ENCODE assay signal across 28 cellular contexts in the genomic region with DNA sequence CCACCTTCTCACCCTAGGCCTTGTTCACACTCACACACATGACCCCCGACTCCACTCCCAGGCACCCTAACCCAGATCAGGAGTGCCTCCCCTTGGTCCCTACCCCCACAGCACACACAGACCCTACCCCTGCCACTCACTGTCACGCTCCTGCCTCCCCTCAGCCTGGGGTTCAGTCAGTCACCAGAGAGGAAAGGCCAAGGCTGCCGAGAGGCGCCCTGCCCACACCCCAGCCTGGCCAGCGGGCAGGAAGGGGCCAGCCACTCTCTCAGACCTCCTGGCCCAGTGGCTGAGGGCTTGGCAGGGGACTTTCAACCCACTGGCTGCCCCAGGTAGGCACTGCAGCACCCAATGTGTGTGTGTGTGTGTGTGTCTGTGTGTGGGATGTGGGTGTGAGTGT.
"Had no signal": no experiment of that assay in that cellular context is flagged by ENCODE, and none has a peak within 500 bp of the region (broad histone marks: within the 10 kb centered on the region; RNA-seq: fewer than 3 reads in every experiment).

No MANE protein-coding gene starts in this region.

- H3K36me3 ChIP-seq: left lung, lower lobe of right lung, neural progenitor cell, ovary, right atrium auricular region, right lobe of liver, tibial nerve, upper lobe of left lung, vagina had no signal

- H3K27me3 ChIP-seq: neural progenitor cell, ovary, right atrium auricular region, right lobe of liver, upper lobe of left lung, vagina had no signal

- ATAC-seq: left colon; left lung; lower lobe of right lung; natural killer cell; stimulated activated memory B cell treated with anti-CD40 and anti-IgM and Interleukin-4, amounts not matched to agents 10 μg/mL and 1 μg/mL and 100 μg/mL, for 72 hours; stimulated activated naive CD8-positive, alpha-beta T cell treated with anti-CD3 and anti-CD28 coated beads, Interleukin-15, amount 100 ng/mL, for 72 hours had no signal

- H3K4me1 ChIP-seq: left lung, lower lobe of right lung, neural progenitor cell, right atrium auricular region, right lobe of liver, tibial nerve, upper lobe of left lung, vagina had no signal

- H3K4me2 ChIP-seq: neural progenitor cell, smooth muscle cell had no signal

- DNase-seq: hippocampal formation; kidney; left colon; left lung; lower lobe of right lung; mammary epithelial cell; mesendoderm; naive B cell; natural killer cell; nephron progenitor cell; ovary; right lobe of liver; stimulated activated CD4-positive, alpha-beta T cell treated with anti-CD3 and anti-CD28 coated beads, Interleukin-1b, Interleukin-23, amount 100 ng/mL, for 48 hours; stimulated activated CD4-positive, alpha-beta T cell treated with anti-CD3 and anti-CD28 coated beads, Interleukin-2, amount 100 ng/mL, for 48 hours; stimulated activated CD4-positive, alpha-beta T cell treated with anti-CD3 and anti-CD28 coated beads, Interleukin-4, amount 100 ng/mL, for 4 hours; stimulated activated CD8-positive, alpha-beta memory T cell treated with anti-CD3 and anti-CD28 coated beads, Interleukin-4, amount 100 ng/mL, for 48 hours; stimulated activated naive CD4-positive, alpha-beta T cell treated with Interleukin-2 at 50 U/mL for 16 hours; stimulated activated naive CD8-positive, alpha-beta T cell treated with anti-CD3 and anti-CD28 coated beads, Interleukin-15, amount 100 ng/mL, for 72 hours; substantia nigra; upper lobe of left lung had no signal

- H3K36me3 Mint-ChIP-seq: mesothelial cell of epicardium; naive B cell; natural killer cell; neural progenitor cell; stimulated activated memory B cell treated with anti-CD40 and anti-IgM and Interleukin-4, amounts not matched to agents 10 μg/mL and 1 μg/mL and 100 μg/mL, for 72 hours had no signal

- H3K9me3 ChIP-seq: left lung, lower lobe of right lung, ovary, right atrium auricular region, right lobe of liver, upper lobe of left lung, vagina had no signal

- H3K9ac ChIP-seq: neural progenitor cell had no signal

- H3K27ac ChIP-seq: left lung, lower lobe of right lung, neural progenitor cell, ovary, right atrium auricular region, right lobe of liver, tibial nerve, upper lobe of left lung, vagina had no signal

- H3K9me3 Mint-ChIP-seq: natural killer cell; stimulated activated naive CD8-positive, alpha-beta T cell treated with anti-CD3 and anti-CD28 coated beads, Interleukin-15, amount 100 ng/mL, for 72 hours had no signal

- H3K4me3 ChIP-seq: left lung, lower lobe of right lung, neural progenitor cell, ovary, right atrium auricular region, right lobe of liver, smooth muscle cell, tibial nerve, upper lobe of left lung, vagina had no signal

- H3K27ac Mint-ChIP-seq: mesothelial cell of epicardium; naive B cell; natural killer cell; nephron progenitor cell; progenitor cell of endocrine pancreas; stimulated activated memory B cell treated with anti-CD40 and anti-IgM and Interleukin-4, amounts not matched to agents 10 μg/mL and 1 μg/mL and 100 μg/mL, for 72 hours; stimulated activated naive CD8-positive, alpha-beta T cell treated with anti-CD3 and anti-CD28 coated beads, Interleukin-15, amount 100 ng/mL, for 72 hours had no signal

- H3K4me1 Mint-ChIP-seq: mesothelial cell of epicardium; natural killer cell; nephron progenitor cell; stimulated activated memory B cell treated with anti-CD40 and anti-IgM and Interleukin-4, amounts not matched to agents 10 μg/mL and 1 μg/mL and 100 μg/mL, for 72 hours; stimulated activated naive CD8-positive, alpha-beta T cell treated with anti-CD3 and anti-CD28 coated beads, Interleukin-15, amount 100 ng/mL, for 72 hours had no signal

- H3K4me3 Mint-ChIP-seq: mesothelial cell of epicardium; naive B cell; natural killer cell; nephron progenitor cell; stimulated activated memory B cell treated with anti-CD40 and anti-IgM and Interleukin-4, amounts not matched to agents 10 μg/mL and 1 μg/mL and 100 μg/mL, for 72 hours; stimulated activated naive CD8-positive, alpha-beta T cell treated with anti-CD3 and anti-CD28 coated beads, Interleukin-15, amount 100 ng/mL, for 72 hours had no signal

- H2AFZ ChIP-seq: neural progenitor cell had no signal
